ENCODE assay signal across 15 cellular contexts in genomic region chr11:78344114-78344513, GRCh38.
"Had no signal": no experiment of that assay in that cellular context is flagged by ENCODE, and none has a peak within 500 bp of the region (broad histone marks: within the 10 kb centered on the region; RNA-seq: fewer than 3 reads in every experiment).

No MANE protein-coding gene starts in this region.

- H3K36me3 Mint-ChIP-seq: immature natural killer cell, natural killer cell had no signal

- H3K9me3 Mint-ChIP-seq: natural killer cell had no signal

- ATAC-seq: activated CD4-positive, CD25-positive, alpha-beta regulatory T cell treated with anti-CD3 and anti-CD28 coated beads, Interleukin-2, amount 50 U/mL, for 24 hours; esophagus mucosa; left colon; natural killer cell had no signal

- H3K27ac ChIP-seq: skin epidermis, stomach, tibial artery had no signal

- H3K27ac Mint-ChIP-seq: immature natural killer cell, natural killer cell had no signal

- H3K4me3 Mint-ChIP-seq: immature natural killer cell, natural killer cell had no signal

- DNase-seq: activated CD4-positive, alpha-beta T cell treated with anti-CD3 and anti-CD28 coated beads, Interleukin-2, amount 50 U/mL, for 48 hours; activated naive CD4-positive, alpha-beta T cell treated with Interleukin-2 at 50 U/mL for 16 hours; central memory CD4-positive, alpha-beta T cell; cortex of kidney; glutamatergic neuron; immature natural killer cell; left colon; natural killer cell; posterior cingulate gyrus; stomach; tibial artery; uterus had no signal
